Comparison of ENCODE assay signal across 8 cellular contexts in genomic region chr6:30810813-30811329, GRCh38.
DNase-seq lines count a peak whose midpoint lies in the region; ATAC-seq and TF ChIP-seq lines count a peak whose summit lies in the region.

No MANE protein-coding gene starts in this region.

- H3K4me1 Mint-ChIP-seq in activated T-cell treated with anti-CD3 and anti-CD28 coated beads, Interleukin-2, amount 50 U/mL, for 72 hours (ENCODE audit: low read depth), result peaks cover 94% of the 10 kb centered on the region
- H3K4me1 Mint-ChIP-seq in nephron progenitor cell, result peaks cover 33% of the 10 kb centered on the region

- TF ChIP-seq CTCF in vagina (IDR thresholded peaks at IDR 0.05) (no peak), nephron progenitor cell (IDR thresholded peaks at IDR 0.05) (no peak)

- H3K4me3 Mint-ChIP-seq in activated T-cell treated with anti-CD3 and anti-CD28 coated beads, Interleukin-2, amount 50 U/mL, for 72 hours, result peak overlapping the region; percentile 3 to 49
- H3K4me3 Mint-ChIP-seq in nephron progenitor cell, result no peak overlapping the region

- no peaks in the 10 kb centered on the region for H3K9me3 ChIP-seq in vagina

- no peaks in the 10 kb centered on the region for H3K27me3 Mint-ChIP-seq in activated T-cell treated with anti-CD3 and anti-CD28 coated beads, Interleukin-2, amount 50 U/mL, for 72 hours (ENCODE audit: low read depth)
- H3K27me3 Mint-ChIP-seq in nephron progenitor cell (ENCODE audit: low read depth, poor library complexity), result peaks cover 3% of the 10 kb centered on the region

- no peak overlapping the region for H3K27ac ChIP-seq in vagina

- peaks cover 18% of the 10 kb centered on the region for H3K4me1 ChIP-seq in vagina

- no peak for TF ChIP-seq POLR2A in vagina (IDR thresholded peaks at IDR 0.05)

- intact Hi-C loops in vagina (cut with DNase I), result no loop called here

- ATAC-seq in GM19467 (IDR thresholded peaks at IDR 0.05; ENCODE audit: unreplicated experiment), result peak; percentile 68
- peak; percentile 92 for ATAC-seq in HG03439 (IDR thresholded peaks at IDR 0.05; ENCODE audit: unreplicated experiment)
- ATAC-seq in activated T-cell treated with anti-CD3 and anti-CD28 coated beads, Interleukin-2, amount 50 U/mL, for 72 hours (replicated peaks in 1 of 2), result peak; percentile 78 to 80

- peaks cover 16 to 20% of the 10 kb centered on the region in 2 donors for H3K36me3 Mint-ChIP-seq in activated T-cell treated with anti-CD3 and anti-CD28 coated beads, Interleukin-2, amount 50 U/mL, for 72 hours (ENCODE audit: insufficient read depth in 2 of 2)
- no peaks in the 10 kb centered on the region for H3K36me3 Mint-ChIP-seq in nephron progenitor cell (ENCODE audit: low read depth)

- peaks cover 2 to 3% of the 10 kb centered on the region in 2 donors for H3K9me3 Mint-ChIP-seq in activated T-cell treated with anti-CD3 and anti-CD28 coated beads, Interleukin-2, amount 50 U/mL, for 72 hours
- H3K9me3 Mint-ChIP-seq in nephron progenitor cell, result peaks cover 7% of the 10 kb centered on the region

- H3K27ac Mint-ChIP-seq in activated T-cell treated with anti-CD3 and anti-CD28 coated beads, Interleukin-2, amount 50 U/mL, for 72 hours, result peak overlapping the region; percentile 7
- no peak overlapping the region for H3K27ac Mint-ChIP-seq in nephron progenitor cell

- H3K36me3 ChIP-seq in vagina, result no peaks in the 10 kb centered on the region

- no peaks in the 10 kb centered on the region for H3K27me3 ChIP-seq in vagina

- peak; percentile 84 to 90 for DNase-seq in activated T-cell treated with anti-CD3 and anti-CD28 coated beads, Interleukin-2, amount 50 U/mL, for 72 hours
- peak; percentile 66 to 75 for DNase-seq in stimulated activated CD4-positive, alpha-beta T cell treated with anti-CD3 and anti-CD28 coated beads, Interleukin-1b, Interleukin-23, amount 100 ng/mL, for 4 hours (ENCODE audit: low read depth in 2 of 2)
- DNase-seq in NCI-H1048 (lab: John Stamatoyannopoulos, UW), result no peak
- DNase-seq in dedifferentiated amniotic fluid mesenchymal stem cell (ENCODE audit: extremely low spot score), result no peak
- DNase-seq in vagina (ENCODE audit: extremely low spot score in 2 of 2), result no peak
- DNase-seq in nephron progenitor cell, result no peak

- no peak overlapping the region for H3K4me3 ChIP-seq in vagina

Comparison
In these comparisons a context has a peak if more than half of its experiments do, and no peak if none do; other contexts are left out.
1. DNase-seq: peak in activated T-cell treated with anti-CD3 and anti-CD28 coated beads, Interleukin-2, amount 50 U/mL, for 72 hours (2 of 2) and stimulated activated CD4-positive, alpha-beta T cell treated with anti-CD3 and anti-CD28 coated beads, Interleukin-1b, Interleukin-23, amount 100 ng/mL, for 4 hours (2 of 2); none in NCI-H1048 (single experiment), dedifferentiated amniotic fluid mesenchymal stem cell (single experiment), vagina (0 of 2) and nephron progenitor cell (single experiment).
2. Peak in every context shown above with its lines, with median percentiles within 50 percentile points of each other: ATAC-seq.